In the genomic region with DNA sequence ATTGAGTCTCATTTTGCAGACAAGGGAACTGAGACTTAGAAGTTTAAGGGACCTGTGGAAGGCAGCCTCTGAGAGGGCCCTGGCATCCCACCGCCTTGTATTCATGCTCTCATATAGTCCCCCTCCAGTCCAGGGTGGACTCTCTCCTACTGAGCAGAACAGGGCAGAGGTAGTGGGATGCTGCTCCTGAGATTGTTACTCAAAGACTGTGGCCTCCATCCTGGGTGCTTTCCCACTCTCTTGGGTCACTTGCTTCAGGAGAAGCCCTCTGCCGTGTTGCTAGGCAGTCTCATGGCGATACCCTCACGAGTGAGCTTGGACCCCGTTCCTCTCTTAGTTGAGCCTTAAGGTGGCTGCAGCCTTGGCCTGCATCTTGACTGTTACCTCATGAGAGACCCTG, we compare ENCODE assay signal across 37 cellular contexts. TPM values are rescaled to one million over a fixed set of nuclear protein-coding genes. Genes with fewer than 3 reads are reported as not detected.
"Had no signal": no experiment of that assay in that cellular context is flagged by ENCODE, and none has a peak within 500 bp of the region (broad histone marks: within the 10 kb centered on the region; RNA-seq: fewer than 3 reads in every experiment).

No MANE protein-coding gene starts in this region.

- H3K4me3 ChIP-seq: MG63 had no signal

- H3K4me2 ChIP-seq: KMS-11 had no signal

- H3K9me3 ChIP-seq: MG63 had no signal

- H3K36me3 ChIP-seq: MG63 had no signal

- H3K27ac ChIP-seq: KMS-11 had no signal

- DNase-seq: Karpas-422, Kasumi-1, KBM-7, KG1, MG63, MM.1S, MV-4-11, NCI-H1048, NCI-H1092, NCI-H1092 treated with DMSO at 0.1 percent for 48 hours, NCI-H1105, NCI-H1105 treated with DMSO at 0.1 percent for 48 hours, NCI-H1417, NCI-H1417 treated with DMSO at 0.1 percent for 48 hours, NCI-H1436, NCI-H1436 treated with DMSO at 0.1 percent for 48 hours, NCI-H146, NCI-H1694, NCI-H1694 treated with DMSO at 0.1 percent for 48 hours, NCI-H187 treated with DMSO at 0.1 percent for 48 hours, NCI-H1930, NCI-H2029, NCI-H2029 treated with DMSO at 0.1 percent for 48 hours, NCI-H2081, NCI-H2081 treated with DMSO at 0.1 percent for 48 hours, NCI-H2107, NCI-H2171, NCI-H2171 treated with DMSO at 0.1 percent for 48 hours, NCI-H2227 treated with DMSO at 0.1 percent for 48 hours, NCI-H226, NCI-H345, NCI-H446, NCI-H446 treated with DMSO at 0.1 percent for 48 hours had no signal

- H3K9ac ChIP-seq: KMS-11 had no signal

RNA-seq across cellular contexts. Expression of a gene that starts 22.2 kb away (rescaled TPM):
- total RNA-seq: M059J, MCF 10A, NCI-H460 had no signal
